1 cellular context compared by ENCODE assay signal in genomic region chr12:4538207-4539160, GRCh38.
A peak's percentile ranks its signal among the peaks of the same experiment; 100 is the strongest.
TF ChIP-seq lines count a peak whose summit lies in the region.

RAD51AP1 (plus strand) TSS chr12:4538890; CDS start chr12:4538940, 50 bp downstream.

TF ChIP-seq in HepG2, 621 proteins besides CTCF, POLR2A, EP300 and RAD21 (continued from another document and continues in another):
- TF ChIP-seq ATF6 (CRISPR knock-in tag; conservative IDR thresholded peaks at IDR 0.05) (no peak), ZKSCAN1 (IDR thresholded peaks at IDR 0.05; ENCODE audit: low read length) (no peak), ZNF225 (CRISPR knock-in tag; IDR thresholded peaks at IDR 0.05) (no peak), ZNF276 (CRISPR knock-in tag; IDR thresholded peaks at IDR 0.05; ENCODE audit: low read depth) (0 out of 2 replicates have a peak, but pooled peaks have one; percentile 69), ZNF329 (CRISPR knock-in tag; IDR thresholded peaks at IDR 0.05; ENCODE audit: low read depth) (no peak), SOX13 (IDR thresholded peaks at IDR 0.05) (no peak), SOX13 (CRISPR knock-in tag; conservative IDR thresholded peaks at IDR 0.05 in 1 of 2, IDR thresholded peaks at IDR 0.05 in 1 of 2) (no peak; a peak in 1 of 4 replicates), ZNF256 (CRISPR knock-in tag; conservative IDR thresholded peaks at IDR 0.05) (no peak), ZNF24 (IDR thresholded peaks at IDR 0.05) (no peak), ZFP1 (CRISPR knock-in tag; IDR thresholded peaks at IDR 0.05) (no peak), ZNF496 (CRISPR knock-in tag; IDR thresholded peaks at IDR 0.05; ENCODE audit: insufficient replicate concordance) (no peak), ZNF367 (CRISPR knock-in tag; IDR thresholded peaks at IDR 0.05; ENCODE audit: borderline replicate concordance) (no peak), ATF5 (CRISPR knock-in tag; IDR thresholded peaks at IDR 0.05; ENCODE audit: low read depth) (no peak), ZNF350 (CRISPR knock-in tag; IDR thresholded peaks at IDR 0.05; ENCODE audit: borderline replicate concordance, low read depth) (peak; percentile 58; the same call in 1 of the 2 replicates), MLX (CRISPR knock-in tag; IDR thresholded peaks at IDR 0.05) (peak; percentile 39; the same call in 1 of the 2 replicates), HDAC2 (CRISPR knock-in tag; IDR thresholded peaks at IDR 0.05) (peak; percentile 59), CEBPG (CRISPR knock-in tag; IDR thresholded peaks at IDR 0.05) (no peak; the same call in 1 of the 2 replicates), ZNF101 (CRISPR knock-in tag; IDR thresholded peaks at IDR 0.05; ENCODE audit: borderline replicate concordance, low read depth) (no peak), YEATS4 (CRISPR knock-in tag; IDR thresholded peaks at IDR 0.05; ENCODE audit: borderline replicate concordance) (no peak; the same call in 1 of the 2 replicates), EED (CRISPR knock-in tag; IDR thresholded peaks at IDR 0.05) (no peak), ZNF770 (CRISPR knock-in tag; IDR thresholded peaks at IDR 0.05) (no peak), ZNF501 (CRISPR knock-in tag; IDR thresholded peaks at IDR 0.05) (peak; percentile 96), ARNT (IDR thresholded peaks at IDR 0.05) (no peak), MAZ (IDR thresholded peaks at IDR 0.05; ENCODE audit: borderline replicate concordance, low read depth, low read length) (no peak), MAZ (CRISPR knock-in tag; IDR thresholded peaks at IDR 0.05; ENCODE audit: low read depth) (peak; percentile 37; the same call in 1 of the 2 replicates), NFYC (CRISPR knock-in tag; IDR thresholded peaks at IDR 0.05) (peak; percentile 89)
- TF ChIP-seq, protein P1, sequence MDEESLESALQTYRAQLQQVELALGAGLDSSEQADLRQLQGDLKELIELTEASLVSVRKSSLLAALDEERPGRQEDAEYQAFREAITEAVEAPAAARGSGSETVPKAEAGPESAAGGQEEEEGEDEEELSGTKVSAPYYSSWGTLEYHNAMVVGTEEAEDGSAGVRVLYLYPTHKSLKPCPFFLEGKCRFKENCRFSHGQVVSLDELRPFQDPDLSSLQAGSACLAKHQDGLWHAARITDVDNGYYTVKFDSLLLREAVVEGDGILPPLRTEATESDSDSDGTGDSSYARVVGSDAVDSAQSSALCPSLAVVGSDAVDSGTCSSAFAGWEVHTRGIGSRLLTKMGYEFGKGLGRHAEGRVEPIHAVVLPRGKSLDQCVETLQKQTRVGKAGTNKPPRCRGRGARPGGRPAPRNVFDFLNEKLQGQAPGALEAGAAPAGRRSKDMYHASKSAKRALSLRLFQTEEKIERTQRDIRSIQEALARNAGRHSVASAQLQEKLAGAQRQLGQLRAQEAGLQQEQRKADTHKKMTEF (CRISPR knock-in tag; IDR thresholded peaks at IDR 0.05): peak; percentile 84
- TF ChIP-seq, protein P2, sequence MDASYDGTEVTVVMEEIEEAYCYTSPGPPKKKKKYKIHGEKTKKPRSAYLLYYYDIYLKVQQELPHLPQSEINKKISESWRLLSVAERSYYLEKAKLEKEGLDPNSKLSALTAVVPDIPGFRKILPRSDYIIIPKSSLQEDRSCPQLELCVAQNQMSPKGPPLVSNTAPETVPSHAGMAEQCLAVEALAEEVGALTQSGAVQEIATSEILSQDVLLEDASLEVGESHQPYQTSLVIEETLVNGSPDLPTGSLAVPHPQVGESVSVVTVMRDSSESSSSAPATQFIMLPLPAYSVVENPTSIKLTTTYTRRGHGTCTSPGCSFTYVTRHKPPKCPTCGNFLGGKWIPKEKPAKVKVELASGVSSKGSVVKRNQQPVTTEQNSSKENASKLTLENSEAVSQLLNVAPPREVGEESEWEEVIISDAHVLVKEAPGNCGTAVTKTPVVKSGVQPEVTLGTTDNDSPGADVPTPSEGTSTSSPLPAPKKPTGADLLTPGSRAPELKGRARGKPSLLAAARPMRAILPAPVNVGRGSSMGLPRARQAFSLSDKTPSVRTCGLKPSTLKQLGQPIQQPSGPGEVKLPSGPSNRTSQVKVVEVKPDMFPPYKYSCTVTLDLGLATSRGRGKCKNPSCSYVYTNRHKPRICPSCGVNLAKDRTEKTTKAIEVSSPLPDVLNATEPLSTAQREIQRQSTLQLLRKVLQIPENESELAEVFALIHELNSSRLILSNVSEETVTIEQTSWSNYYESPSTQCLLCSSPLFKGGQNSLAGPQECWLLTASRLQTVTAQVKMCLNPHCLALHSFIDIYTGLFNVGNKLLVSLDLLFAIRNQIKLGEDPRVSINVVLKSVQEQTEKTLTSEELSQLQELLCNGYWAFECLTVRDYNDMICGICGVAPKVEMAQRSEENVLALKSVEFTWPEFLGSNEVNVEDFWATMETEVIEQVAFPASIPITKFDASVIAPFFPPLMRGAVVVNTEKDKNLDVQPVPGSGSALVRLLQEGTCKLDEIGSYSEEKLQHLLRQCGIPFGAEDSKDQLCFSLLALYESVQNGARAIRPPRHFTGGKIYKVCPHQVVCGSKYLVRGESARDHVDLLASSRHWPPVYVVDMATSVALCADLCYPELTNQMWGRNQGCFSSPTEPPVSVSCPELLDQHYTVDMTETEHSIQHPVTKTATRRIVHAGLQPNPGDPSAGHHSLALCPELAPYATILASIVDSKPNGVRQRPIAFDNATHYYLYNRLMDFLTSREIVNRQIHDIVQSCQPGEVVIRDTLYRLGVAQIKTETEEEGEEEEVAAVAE (CRISPR knock-in tag; IDR thresholded peaks at IDR 0.05; ENCODE audit: borderline replicate concordance): 0 out of 2 replicates have a peak, but pooled peaks have one; percentile 53
- TF ChIP-seq, protein P3, sequence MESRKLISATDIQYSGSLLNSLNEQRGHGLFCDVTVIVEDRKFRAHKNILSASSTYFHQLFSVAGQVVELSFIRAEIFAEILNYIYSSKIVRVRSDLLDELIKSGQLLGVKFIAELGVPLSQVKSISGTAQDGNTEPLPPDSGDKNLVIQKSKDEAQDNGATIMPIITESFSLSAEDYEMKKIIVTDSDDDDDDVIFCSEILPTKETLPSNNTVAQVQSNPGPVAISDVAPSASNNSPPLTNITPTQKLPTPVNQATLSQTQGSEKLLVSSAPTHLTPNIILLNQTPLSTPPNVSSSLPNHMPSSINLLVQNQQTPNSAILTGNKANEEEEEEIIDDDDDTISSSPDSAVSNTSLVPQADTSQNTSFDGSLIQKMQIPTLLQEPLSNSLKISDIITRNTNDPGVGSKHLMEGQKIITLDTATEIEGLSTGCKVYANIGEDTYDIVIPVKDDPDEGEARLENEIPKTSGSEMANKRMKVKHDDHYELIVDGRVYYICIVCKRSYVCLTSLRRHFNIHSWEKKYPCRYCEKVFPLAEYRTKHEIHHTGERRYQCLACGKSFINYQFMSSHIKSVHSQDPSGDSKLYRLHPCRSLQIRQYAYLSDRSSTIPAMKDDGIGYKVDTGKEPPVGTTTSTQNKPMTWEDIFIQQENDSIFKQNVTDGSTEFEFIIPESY (CRISPR knock-in tag; IDR thresholded peaks at IDR 0.05): no peak; the same call in 1 of the 2 replicates
- TF ChIP-seq, protein P4, sequence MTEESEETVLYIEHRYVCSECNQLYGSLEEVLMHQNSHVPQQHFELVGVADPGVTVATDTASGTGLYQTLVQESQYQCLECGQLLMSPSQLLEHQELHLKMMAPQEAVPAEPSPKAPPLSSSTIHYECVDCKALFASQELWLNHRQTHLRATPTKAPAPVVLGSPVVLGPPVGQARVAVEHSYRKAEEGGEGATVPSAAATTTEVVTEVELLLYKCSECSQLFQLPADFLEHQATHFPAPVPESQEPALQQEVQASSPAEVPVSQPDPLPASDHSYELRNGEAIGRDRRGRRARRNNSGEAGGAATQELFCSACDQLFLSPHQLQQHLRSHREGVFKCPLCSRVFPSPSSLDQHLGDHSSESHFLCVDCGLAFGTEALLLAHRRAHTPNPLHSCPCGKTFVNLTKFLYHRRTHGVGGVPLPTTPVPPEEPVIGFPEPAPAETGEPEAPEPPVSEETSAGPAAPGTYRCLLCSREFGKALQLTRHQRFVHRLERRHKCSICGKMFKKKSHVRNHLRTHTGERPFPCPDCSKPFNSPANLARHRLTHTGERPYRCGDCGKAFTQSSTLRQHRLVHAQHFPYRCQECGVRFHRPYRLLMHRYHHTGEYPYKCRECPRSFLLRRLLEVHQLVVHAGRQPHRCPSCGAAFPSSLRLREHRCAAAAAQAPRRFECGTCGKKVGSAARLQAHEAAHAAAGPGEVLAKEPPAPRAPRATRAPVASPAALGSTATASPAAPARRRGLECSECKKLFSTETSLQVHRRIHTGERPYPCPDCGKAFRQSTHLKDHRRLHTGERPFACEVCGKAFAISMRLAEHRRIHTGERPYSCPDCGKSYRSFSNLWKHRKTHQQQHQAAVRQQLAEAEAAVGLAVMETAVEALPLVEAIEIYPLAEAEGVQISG (CRISPR knock-in tag; IDR thresholded peaks at IDR 0.05): peak; percentile 81
- TF ChIP-seq, protein P5, sequence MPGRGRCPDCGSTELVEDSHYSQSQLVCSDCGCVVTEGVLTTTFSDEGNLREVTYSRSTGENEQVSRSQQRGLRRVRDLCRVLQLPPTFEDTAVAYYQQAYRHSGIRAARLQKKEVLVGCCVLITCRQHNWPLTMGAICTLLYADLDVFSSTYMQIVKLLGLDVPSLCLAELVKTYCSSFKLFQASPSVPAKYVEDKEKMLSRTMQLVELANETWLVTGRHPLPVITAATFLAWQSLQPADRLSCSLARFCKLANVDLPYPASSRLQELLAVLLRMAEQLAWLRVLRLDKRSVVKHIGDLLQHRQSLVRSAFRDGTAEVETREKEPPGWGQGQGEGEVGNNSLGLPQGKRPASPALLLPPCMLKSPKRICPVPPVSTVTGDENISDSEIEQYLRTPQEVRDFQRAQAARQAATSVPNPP (CRISPR knock-in tag; IDR thresholded peaks at IDR 0.05): no peak
